ENCODE assay signal across 39 cellular contexts in genomic region chr6:63154535-63154934, GRCh38. TPM values are rescaled to one million over a fixed set of nuclear protein-coding genes. Genes with fewer than 3 reads are reported as not detected.
"Had no signal": no experiment of that assay in that cellular context is flagged by ENCODE, and none has a peak within 500 bp of the region (broad histone marks: within the 10 kb centered on the region; RNA-seq: fewer than 3 reads in every experiment).

No MANE protein-coding gene starts in this region.

- H3K36me3 ChIP-seq: adrenal gland, ascending aorta, brain microvascular endothelial cell, breast epithelium, cardiac muscle cell, colonic mucosa had no signal

- H3K4me3 ChIP-seq: adrenal gland, ascending aorta, body of pancreas, breast epithelium, cardiac muscle cell, colonic mucosa had no signal

- H3K27me3 ChIP-seq: adrenal gland, ascending aorta, body of pancreas, brain microvascular endothelial cell, breast epithelium, cardiac muscle cell, colonic mucosa had no signal

- H3K9me3 ChIP-seq: adrenal gland, ascending aorta, body of pancreas, breast epithelium, colonic mucosa had no signal

- ATAC-seq: activated naive CD4-positive, alpha-beta T cell treated with anti-CD3 and anti-CD28 coated beads, Interleukin-2, amount 50 U/mL, for 72 hours; activated naive CD8-positive, alpha-beta T cell treated with anti-CD3 and anti-CD28 coated beads, Interleukin-2, amount 50 U/mL, for 24 hours; activated T-cell treated with anti-CD3 and anti-CD28 coated beads, Interleukin-2, amount 50 U/mL, for 72 hours; activated T-helper 17 cell treated with anti-CD3 and anti-CD28 coated beads, Interleukin-2, amount 50 U/mL, for 72 hours; body of pancreas had no signal

- H3K27ac Mint-ChIP-seq: activated naive CD4-positive, alpha-beta T cell treated with anti-CD3 and anti-CD28 coated beads for 36 hours; activated naive CD4-positive, alpha-beta T cell treated with anti-CD3 and anti-CD28 coated beads, Interleukin-2, amount 10 ng/mL, durations not matched to agents 7 days and 5 days; activated naive CD4-positive, alpha-beta T cell treated with anti-CD3 and anti-CD28 coated beads, Interleukin-2, amount 50 U/mL, for 24 hours; activated naive CD4-positive, alpha-beta T cell treated with anti-CD3 and anti-CD28 coated beads, Interleukin-2, amount 50 U/mL, for 72 hours; activated naive CD8-positive, alpha-beta T cell; activated naive CD8-positive, alpha-beta T cell treated with anti-CD3 and anti-CD28 coated beads for 36 hours; activated naive CD8-positive, alpha-beta T cell treated with anti-CD3 and anti-CD28 coated beads, Interleukin-2, amount 10 ng/mL, durations not matched to agents 7 days and 5 days; activated naive CD8-positive, alpha-beta T cell treated with anti-CD3 and anti-CD28 coated beads, Interleukin-2, amount 50 U/mL, for 24 hours; activated T-cell treated with anti-CD3 and anti-CD28 coated beads, Interleukin-2, amount 50 U/mL, for 72 hours; activated T-helper 1 cell treated with anti-CD3 and anti-CD28 coated beads, Interleukin-12 subunit alpha, Interleukin-12 subunit beta, Interleukin-2, Interleukin-4 antibody, amounts not matched to agents 30 ng/mL and 10 ng/mL and 1 ng/mL, durations not matched to agents 14 hours and 24 hours and 36 hours; activated T-helper 17 cell treated with anti-CD3 and anti-CD28 coated beads, Interleukin-2, amount 50 U/mL, for 72 hours; activated T-helper 2 cell treated with anti-CD3 and anti-CD28 coated beads, Interferon-gamma antibody, Interleukin-2, Interleukin-4, amounts not matched to agents 10 μg/mL and 5 μg/mL and 100 μg/mL, durations not matched to agents 14 hours and 24 hours and 36 hours; brain had no signal

- DNase-seq: activated effector memory CD4-positive, alpha-beta T cell treated with anti-CD3 and anti-CD28 coated beads, Interleukin-2, amount 50 U/mL, for 16 hours; activated effector memory CD4-positive, alpha-beta T cell treated with Interleukin-2 at 50 U/mL for 16 hours; activated gamma-delta T cell; activated gamma-delta T cell treated with Interleukin-2 at 50 U/mL for 16 hours; activated naive CD4-positive, alpha-beta T cell; activated naive CD4-positive, alpha-beta T cell treated with anti-CD3 and anti-CD28 coated beads for 36 hours; activated naive CD4-positive, alpha-beta T cell treated with anti-CD3 and anti-CD28 coated beads, Interleukin-2, amount 10 ng/mL, durations not matched to agents 7 days and 5 days; activated naive CD4-positive, alpha-beta T cell treated with anti-CD3 and anti-CD28 coated beads, Interleukin-2, amount 50 U/mL, for 16 hours; activated naive CD4-positive, alpha-beta T cell treated with Interleukin-2 at 50 U/mL for 16 hours; activated naive CD8-positive, alpha-beta T cell treated with anti-CD3 and anti-CD28 coated beads for 36 hours; activated naive CD8-positive, alpha-beta T cell treated with anti-CD3 and anti-CD28 coated beads, Interleukin-2, amount 10 ng/mL, durations not matched to agents 7 days and 5 days; activated naive CD8-positive, alpha-beta T cell treated with anti-CD3 and anti-CD28 coated beads, Interleukin-2, amount 50 U/mL, for 24 hours; activated T-cell treated with anti-CD3 and anti-CD28 coated beads, Interleukin-2, amount 50 U/mL, for 48 hours; activated T-cell treated with anti-CD3 and anti-CD28 coated beads, Interleukin-2, amount 50 U/mL, for 72 hours; adrenal gland; amniotic stem cell; amygdala; anterior cingulate cortex; aorta; body of pancreas; brain microvascular endothelial cell; caudate nucleus; central memory CD4-positive, alpha-beta T cell; cerebellar nuclear complex; colonic mucosa had no signal

- H3K4me1 ChIP-seq: adrenal gland, ascending aorta, body of pancreas, breast epithelium, colonic mucosa had no signal

- H3K27ac ChIP-seq: adrenal gland, ascending aorta, body of pancreas, brain microvascular endothelial cell, breast epithelium, cardiac muscle cell, colonic mucosa had no signal

- FAIRE-seq: astrocyte, bronchial epithelial cell, colon had no signal

- H3K9me3 Mint-ChIP-seq: activated naive CD4-positive, alpha-beta T cell treated with anti-CD3 and anti-CD28 coated beads for 36 hours; activated naive CD4-positive, alpha-beta T cell treated with anti-CD3 and anti-CD28 coated beads, Interleukin-2, amount 10 ng/mL, durations not matched to agents 7 days and 5 days; activated naive CD4-positive, alpha-beta T cell treated with anti-CD3 and anti-CD28 coated beads, Interleukin-2, amount 50 U/mL, for 72 hours; activated naive CD8-positive, alpha-beta T cell treated with anti-CD3 and anti-CD28 coated beads for 36 hours; activated naive CD8-positive, alpha-beta T cell treated with anti-CD3 and anti-CD28 coated beads, Interleukin-2, amount 10 ng/mL, durations not matched to agents 7 days and 5 days; activated T-helper 1 cell treated with anti-CD3 and anti-CD28 coated beads, Interleukin-12 subunit alpha, Interleukin-12 subunit beta, Interleukin-2, Interleukin-4 antibody, amounts not matched to agents 30 ng/mL and 10 ng/mL and 1 ng/mL, durations not matched to agents 14 hours and 24 hours and 36 hours; activated T-helper 2 cell treated with anti-CD3 and anti-CD28 coated beads, Interferon-gamma antibody, Interleukin-2, Interleukin-4, amounts not matched to agents 10 μg/mL and 5 μg/mL and 100 μg/mL, durations not matched to agents 14 hours and 24 hours and 36 hours; brain had no signal

- H3K36me3 Mint-ChIP-seq: activated naive CD4-positive, alpha-beta T cell treated with anti-CD3 and anti-CD28 coated beads, Interleukin-2, amount 10 ng/mL, durations not matched to agents 7 days and 5 days; activated naive CD4-positive, alpha-beta T cell treated with anti-CD3 and anti-CD28 coated beads, Interleukin-2, amount 50 U/mL, for 24 hours; activated naive CD4-positive, alpha-beta T cell treated with anti-CD3 and anti-CD28 coated beads, Interleukin-2, amount 50 U/mL, for 72 hours; activated naive CD8-positive, alpha-beta T cell; activated naive CD8-positive, alpha-beta T cell treated with anti-CD3 and anti-CD28 coated beads for 36 hours; activated naive CD8-positive, alpha-beta T cell treated with anti-CD3 and anti-CD28 coated beads, Interleukin-2, amount 10 ng/mL, durations not matched to agents 7 days and 5 days; brain had no signal

- H3K4me1 Mint-ChIP-seq: activated naive CD4-positive, alpha-beta T cell treated with anti-CD3 and anti-CD28 coated beads, Interleukin-2, amount 10 ng/mL, durations not matched to agents 7 days and 5 days; activated naive CD4-positive, alpha-beta T cell treated with anti-CD3 and anti-CD28 coated beads, Interleukin-2, amount 50 U/mL, for 24 hours; activated naive CD8-positive, alpha-beta T cell treated with anti-CD3 and anti-CD28 coated beads for 36 hours; activated naive CD8-positive, alpha-beta T cell treated with anti-CD3 and anti-CD28 coated beads, Interleukin-2, amount 10 ng/mL, durations not matched to agents 7 days and 5 days; activated naive CD8-positive, alpha-beta T cell treated with anti-CD3 and anti-CD28 coated beads, Interleukin-2, amount 50 U/mL, for 24 hours; activated T-helper 17 cell treated with anti-CD3 and anti-CD28 coated beads, Interleukin-2, amount 50 U/mL, for 72 hours; brain; central memory CD8-positive, alpha-beta T cell had no signal

- H3K4me3 Mint-ChIP-seq: activated naive CD4-positive, alpha-beta T cell treated with anti-CD3 and anti-CD28 coated beads for 36 hours; activated naive CD4-positive, alpha-beta T cell treated with anti-CD3 and anti-CD28 coated beads, Interleukin-2, amount 10 ng/mL, durations not matched to agents 7 days and 5 days; activated naive CD4-positive, alpha-beta T cell treated with anti-CD3 and anti-CD28 coated beads, Interleukin-2, amount 50 U/mL, for 24 hours; activated naive CD8-positive, alpha-beta T cell; activated naive CD8-positive, alpha-beta T cell treated with anti-CD3 and anti-CD28 coated beads for 36 hours; activated naive CD8-positive, alpha-beta T cell treated with anti-CD3 and anti-CD28 coated beads, Interleukin-2, amount 10 ng/mL, durations not matched to agents 7 days and 5 days; activated naive CD8-positive, alpha-beta T cell treated with anti-CD3 and anti-CD28 coated beads, Interleukin-2, amount 50 U/mL, for 24 hours; activated T-cell treated with anti-CD3 and anti-CD28 coated beads, Interleukin-2, amount 50 U/mL, for 72 hours; activated T-helper 1 cell treated with anti-CD3 and anti-CD28 coated beads, Interleukin-12 subunit alpha, Interleukin-12 subunit beta, Interleukin-2, Interleukin-4 antibody, amounts not matched to agents 30 ng/mL and 10 ng/mL and 1 ng/mL, durations not matched to agents 14 hours and 24 hours and 36 hours; activated T-helper 17 cell treated with anti-CD3 and anti-CD28 coated beads, Interleukin-2, amount 50 U/mL, for 72 hours; brain; central memory CD8-positive, alpha-beta T cell had no signal

- H3K27me3 Mint-ChIP-seq: activated naive CD4-positive, alpha-beta T cell treated with anti-CD3 and anti-CD28 coated beads, Interleukin-2, amount 10 ng/mL, durations not matched to agents 7 days and 5 days; activated naive CD4-positive, alpha-beta T cell treated with anti-CD3 and anti-CD28 coated beads, Interleukin-2, amount 50 U/mL, for 24 hours; activated naive CD8-positive, alpha-beta T cell; activated naive CD8-positive, alpha-beta T cell treated with anti-CD3 and anti-CD28 coated beads for 36 hours; activated naive CD8-positive, alpha-beta T cell treated with anti-CD3 and anti-CD28 coated beads, Interleukin-2, amount 10 ng/mL, durations not matched to agents 7 days and 5 days; activated naive CD8-positive, alpha-beta T cell treated with anti-CD3 and anti-CD28 coated beads, Interleukin-2, amount 50 U/mL, for 24 hours; activated T-helper 17 cell treated with anti-CD3 and anti-CD28 coated beads, Interleukin-2, amount 50 U/mL, for 72 hours; brain; central memory CD8-positive, alpha-beta T cell had no signal

RNA-seq across cellular contexts. Expression of gene FKBP1C, which starts 56.7 kb away (rescaled TPM):
- total RNA-seq: activated naive CD4-positive, alpha-beta T cell treated with anti-CD3 and anti-CD28 coated beads, Interleukin-2, amount 50 U/mL, for 72 hours; ascending aorta; body of pancreas; bronchial epithelial cell had no signal
